ENCODE assay signal across 7 cellular contexts in genomic region chr2:218289639-218290315, GRCh38. TPM values are rescaled to one million over a fixed set of nuclear protein-coding genes. Genes with fewer than 3 reads are reported as not detected.
DNase-seq lines count a peak whose midpoint lies in the region; ATAC-seq and TF ChIP-seq lines count a peak whose summit lies in the region.

No MANE protein-coding gene starts in this region.

- no peak for TF ChIP-seq CTCF in WTC11 (IDR thresholded peaks at IDR 0.05)

- H3K9me3 Mint-ChIP-seq in WTC11 = no peaks in the 10 kb centered on the region

- H3K36me3 Mint-ChIP-seq in WTC11 = no peaks in the 10 kb centered on the region

- H3K4me3 Mint-ChIP-seq in WTC11 = no peak overlapping the region; the same call in 1 of the 2 replicates

- H3K27me3 Mint-ChIP-seq in WTC11 (ENCODE audit: low read depth) = peaks cover 4% of the 10 kb centered on the region; the same call in 1 of the 2 replicates

- H3K9ac ChIP-seq in Karpas-422 (ENCODE audit: low read length) (peak overlapping the region; percentile 71; the same call in 1 of the 2 replicates), subcutaneous abdominal adipose tissue (ENCODE audit: low read length in 5 of 5) (peak overlapping the region; percentile 96 to 100 (median 100))

- POLR2A ChIA-PET in WTC11 (lab: Charles Lee) = no interaction called here

- no peaks in the 10 kb centered on the region for H3K79me2 ChIP-seq in Karpas-422 (ENCODE audit: low read length)

- peak overlapping the region; percentile 73 for H3K4me2 ChIP-seq in Karpas-422 (ENCODE audit: low read depth, low read length, poor library complexity, severe bottlenecking)

- CTCF ChIA-PET in WTC11 (lab: Charles Lee) = interaction anchor here (1.2 to 2.4 kb wide), 2 partner anchors 12 to 19 kb away, joined by 5 to 9 read pairs; partner anchors contain the start of genes AAMP and PNKD

- H3K36me3 ChIP-seq in Karpas-422 (ENCODE audit: insufficient read depth, low read length) (no peaks in the 10 kb centered on the region), subcutaneous abdominal adipose tissue (ENCODE audit: control insufficient read depth in 5 of 5, insufficient read depth in 5 of 5, low read length in 5 of 5) (peaks cover 0 to 3% (median 0%) of the 10 kb centered on the region in 5 donors)

- no peak overlapping the region for H2AFZ ChIP-seq in Karpas-422 (ENCODE audit: low read length)

- H3K4me1 ChIP-seq in Karpas-422 (ENCODE audit: low read length) = peaks cover 62% of the 10 kb centered on the region
- peaks cover 31 to 80% (median 78%) of the 10 kb centered on the region in 5 donors for H3K4me1 ChIP-seq in subcutaneous abdominal adipose tissue (ENCODE audit: control insufficient read depth in 5 of 5, insufficient read depth in 5 of 5, low read length in 5 of 5)

- no peaks in the 10 kb centered on the region for H3K9me2 ChIP-seq in Karpas-422 (replicated peaks; ENCODE audit: insufficient read depth, low read length)

- DNase-seq in Karpas-422 (no peak), astrocyte of the hippocampus (ENCODE audit: low read depth, low spot score) (peak; percentile 45), left lobe of liver (ENCODE audit: low spot score) (no peak), WTC11 (ENCODE audit: low spot score) (no peak)
- DNase-seq in stimulated activated CD4-positive, alpha-beta T cell treated with anti-CD3 and anti-CD28 coated beads, Interleukin-15, amount 100 ng/mL, for 24 hours = no peak

- peaks cover 48% of the 10 kb centered on the region for H3K4me1 Mint-ChIP-seq in WTC11

- H3K27me3 ChIP-seq in Karpas-422 (ENCODE audit: low read length) (no peaks in the 10 kb centered on the region), subcutaneous abdominal adipose tissue (ENCODE audit: control insufficient read depth in 5 of 5, insufficient read depth in 4 of 5, low read length in 5 of 5) (peaks cover 0 to 5% (median 0%) of the 10 kb centered on the region in 5 donors)

- peak; percentile 9 for ATAC-seq in left lobe of liver
- ATAC-seq in WTC11 = no peak
- ATAC-seq in GM21381 (IDR thresholded peaks at IDR 0.05; ENCODE audit: unreplicated experiment) = no peak

- H3K9me3 ChIP-seq in Karpas-422 (ENCODE audit: low read length) = no peaks in the 10 kb centered on the region
- peaks cover 0 to 3% (median 0%) of the 10 kb centered on the region in 5 donors for H3K9me3 ChIP-seq in subcutaneous abdominal adipose tissue (ENCODE audit: control insufficient read depth in 5 of 5, low read length in 5 of 5)

- H3K4me3 ChIP-seq in Karpas-422 (ENCODE audit: low read length) (no peak overlapping the region), subcutaneous abdominal adipose tissue (ENCODE audit: low read depth in 1 of 5, low read length in 5 of 5) (peak overlapping the region; percentile 89 to 95 (median 92))

- H4K20me1 ChIP-seq in Karpas-422 (ENCODE audit: insufficient read depth, low read depth, low read length) = no peaks in the 10 kb centered on the region

- H3K27ac ChIP-seq in Karpas-422 (ENCODE audit: low read length) (no peak overlapping the region), subcutaneous abdominal adipose tissue (ENCODE audit: low read depth, low read length) (peak overlapping the region; percentile 100)

- H3K27ac Mint-ChIP-seq in WTC11 = no peak overlapping the region

TF ChIP-seq in WTC11, 78 proteins besides CTCF, POLR2A, EP300 and RAD21:
- no peak for TF ChIP-seq FOXK1 (CRISPR knock-in tag; IDR thresholded peaks at IDR 0.05)
- TF ChIP-seq ZNF317 (CRISPR knock-in tag; IDR thresholded peaks at IDR 0.05; ENCODE audit: borderline replicate concordance, low read depth) = no peak
- TF ChIP-seq GTF2I (CRISPR knock-in tag; conservative IDR thresholded peaks at IDR 0.05) = no peak
- no peak for TF ChIP-seq TP53 (CRISPR knock-in tag; IDR thresholded peaks at IDR 0.05)
- TF ChIP-seq, protein P1, sequence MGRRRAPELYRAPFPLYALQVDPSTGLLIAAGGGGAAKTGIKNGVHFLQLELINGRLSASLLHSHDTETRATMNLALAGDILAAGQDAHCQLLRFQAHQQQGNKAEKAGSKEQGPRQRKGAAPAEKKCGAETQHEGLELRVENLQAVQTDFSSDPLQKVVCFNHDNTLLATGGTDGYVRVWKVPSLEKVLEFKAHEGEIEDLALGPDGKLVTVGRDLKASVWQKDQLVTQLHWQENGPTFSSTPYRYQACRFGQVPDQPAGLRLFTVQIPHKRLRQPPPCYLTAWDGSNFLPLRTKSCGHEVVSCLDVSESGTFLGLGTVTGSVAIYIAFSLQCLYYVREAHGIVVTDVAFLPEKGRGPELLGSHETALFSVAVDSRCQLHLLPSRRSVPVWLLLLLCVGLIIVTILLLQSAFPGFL (CRISPR knock-in tag; IDR thresholded peaks at IDR 0.05; ENCODE audit: borderline replicate concordance) = no peak
- no peak for TF ChIP-seq ZNF121 (CRISPR knock-in tag; IDR thresholded peaks at IDR 0.05)
- TF ChIP-seq, protein P2, sequence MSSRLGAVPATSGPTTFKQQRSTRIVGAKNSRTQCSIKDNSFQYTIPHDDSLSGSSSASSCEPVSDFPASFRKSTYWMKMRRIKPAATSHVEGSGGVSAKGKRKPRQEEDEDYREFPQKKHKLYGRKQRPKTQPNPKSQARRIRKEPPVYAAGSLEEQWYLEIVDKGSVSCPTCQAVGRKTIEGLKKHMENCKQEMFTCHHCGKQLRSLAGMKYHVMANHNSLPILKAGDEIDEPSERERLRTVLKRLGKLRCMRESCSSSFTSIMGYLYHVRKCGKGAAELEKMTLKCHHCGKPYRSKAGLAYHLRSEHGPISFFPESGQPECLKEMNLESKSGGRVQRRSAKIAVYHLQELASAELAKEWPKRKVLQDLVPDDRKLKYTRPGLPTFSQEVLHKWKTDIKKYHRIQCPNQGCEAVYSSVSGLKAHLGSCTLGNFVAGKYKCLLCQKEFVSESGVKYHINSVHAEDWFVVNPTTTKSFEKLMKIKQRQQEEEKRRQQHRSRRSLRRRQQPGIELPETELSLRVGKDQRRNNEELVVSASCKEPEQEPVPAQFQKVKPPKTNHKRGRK (CRISPR knock-in tag; IDR thresholded peaks at IDR 0.05; ENCODE audit: borderline replicate concordance) = no peak
- TF ChIP-seq ZNF671 (CRISPR knock-in tag; IDR thresholded peaks at IDR 0.05) = no peak
- no peak for TF ChIP-seq PRDM15 (CRISPR knock-in tag; IDR thresholded peaks at IDR 0.05)
- no peak for TF ChIP-seq NFE2L1 (CRISPR knock-in tag; IDR thresholded peaks at IDR 0.05)
- TF ChIP-seq, protein P3, sequence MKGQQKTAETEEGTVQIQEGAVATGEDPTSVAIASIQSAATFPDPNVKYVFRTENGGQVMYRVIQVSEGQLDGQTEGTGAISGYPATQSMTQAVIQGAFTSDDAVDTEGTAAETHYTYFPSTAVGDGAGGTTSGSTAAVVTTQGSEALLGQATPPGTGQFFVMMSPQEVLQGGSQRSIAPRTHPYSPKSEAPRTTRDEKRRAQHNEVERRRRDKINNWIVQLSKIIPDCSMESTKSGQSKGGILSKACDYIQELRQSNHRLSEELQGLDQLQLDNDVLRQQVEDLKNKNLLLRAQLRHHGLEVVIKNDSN (CRISPR knock-in tag; IDR thresholded peaks at IDR 0.05) = no peak
- no peak for TF ChIP-seq CREB1 (CRISPR knock-in tag; IDR thresholded peaks at IDR 0.05)
- TF ChIP-seq JUN (CRISPR knock-in tag; IDR thresholded peaks at IDR 0.05) = no peak
- no peak for TF ChIP-seq RORB (CRISPR knock-in tag; IDR thresholded peaks at IDR 0.05)
- TF ChIP-seq, protein P4, sequence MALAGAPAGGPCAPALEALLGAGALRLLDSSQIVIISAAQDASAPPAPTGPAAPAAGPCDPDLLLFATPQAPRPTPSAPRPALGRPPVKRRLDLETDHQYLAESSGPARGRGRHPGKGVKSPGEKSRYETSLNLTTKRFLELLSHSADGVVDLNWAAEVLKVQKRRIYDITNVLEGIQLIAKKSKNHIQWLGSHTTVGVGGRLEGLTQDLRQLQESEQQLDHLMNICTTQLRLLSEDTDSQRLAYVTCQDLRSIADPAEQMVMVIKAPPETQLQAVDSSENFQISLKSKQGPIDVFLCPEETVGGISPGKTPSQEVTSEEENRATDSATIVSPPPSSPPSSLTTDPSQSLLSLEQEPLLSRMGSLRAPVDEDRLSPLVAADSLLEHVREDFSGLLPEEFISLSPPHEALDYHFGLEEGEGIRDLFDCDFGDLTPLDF (CRISPR knock-in tag; IDR thresholded peaks at IDR 0.05) = no peak

RNA-seq across cellular contexts. Expression of gene TMBIM1, which starts 2.5 kb away (rescaled TPM):
- total RNA-seq in Karpas-422 (2014; rRNA removed; shearing (Covaris generic); ENCODE audit: low replicate concordance) = 17.0 and 23.3 TPM in 2 replicates
- total RNA-seq in left lobe of liver (117 TPM), WTC11 (2021) (23.5 to 30.1 TPM (median 26.5 TPM) in 3 replicates)

RNA-seq across cellular contexts. Expression of gene PNKD, which starts 19.5 kb away (rescaled TPM):
- total RNA-seq in Karpas-422 (2014; rRNA removed; shearing (Covaris generic); ENCODE audit: low replicate concordance) = 26.5 and 60.1 TPM in 2 replicates
- total RNA-seq in left lobe of liver (102 TPM), WTC11 (2021) (45.0 to 49.8 TPM (median 45.8 TPM) in 3 replicates)

RNA-seq across cellular contexts. Expression of gene AAMP, which starts 19.8 kb away (rescaled TPM):
- total RNA-seq in Karpas-422 (2014; rRNA removed; shearing (Covaris generic); ENCODE audit: low replicate concordance) = 77.6 and 204 TPM in 2 replicates
- 43.9 TPM for total RNA-seq in left lobe of liver
- total RNA-seq in WTC11 (2021) = 113 to 125 TPM (median 115 TPM) in 3 replicates

RNA-seq across cellular contexts. Expression of gene GPBAR1, which starts 29.0 kb away (rescaled TPM):
- total RNA-seq in Karpas-422 (2014; rRNA removed; shearing (Covaris generic); ENCODE audit: low replicate concordance) = 0.29 and 0.82 TPM in 2 replicates
- total RNA-seq in left lobe of liver (1.3 TPM), WTC11 (2021) (0.20 to 0.39 TPM (median 0.25 TPM) in 3 replicates)
